8 cellular contexts compared by ENCODE assay signal in genomic region chr2:206556357-206556949, GRCh38.
DNase-seq lines count a peak whose midpoint lies in the region; ATAC-seq and TF ChIP-seq lines count a peak whose summit lies in the region.

No MANE protein-coding gene starts in this region.

- H3K27ac Mint-ChIP-seq in endothelial cell (ENCODE audit: unreplicated experiment) (no peak overlapping the region), progenitor cell of endocrine pancreas (no peak overlapping the region)

- POLR2A ChIA-PET in OCI-LY7 (lab: Charles Lee) = interaction anchor here (0.6 kb wide), 1 partner anchor 20 kb away, joined by 3 read pairs; no protein-coding TSS in a partner anchor

- no peaks in the 10 kb centered on the region for H3K4me1 ChIP-seq in OCI-LY7 (ENCODE audit: insufficient read depth, low read length, poor library complexity, severe bottlenecking)

- H2AFZ ChIP-seq in OCI-LY7 (ENCODE audit: low read length) = no peak overlapping the region

- CTCF ChIA-PET in OCI-LY7 (lab: Charles Lee; ENCODE audit: unreplicated experiment) = no interaction called here

- H3K4me3 ChIP-seq in OCI-LY7 (ENCODE audit: low read depth, low read length, poor library complexity, severe bottlenecking) = no peak overlapping the region
- no peak overlapping the region for H3K4me3 ChIP-seq in MG63

- DNase-seq in NCI-H2107 treated with DMSO at 0.1 percent for 48 hours (lab: John Stamatoyannopoulos, UW; ENCODE audit: unreplicated experiment) = peak; percentile 29
- no peak for DNase-seq in NCI-H2107 (lab: John Stamatoyannopoulos, UW)
- DNase-seq in OCI-LY7 (ENCODE audit: low spot score) = peak; percentile 28
- peak; percentile 11 for DNase-seq in endothelial cell (ENCODE audit: low spot score)
- DNase-seq in progenitor cell of endocrine pancreas (ENCODE audit: low spot score, unreplicated experiment) = no peak
- no peak for DNase-seq in MG63

- H3K27ac ChIP-seq in OCI-LY7 (ENCODE audit: low read depth, low read length, poor library complexity, severe bottlenecking) = no peak overlapping the region

- H3K4me2 ChIP-seq in OCI-LY7 (ENCODE audit: low read length) = no peak overlapping the region

- H3K36me3 Mint-ChIP-seq in endothelial cell (ENCODE audit: low read depth, unreplicated experiment) = no peaks in the 10 kb centered on the region
- H3K36me3 Mint-ChIP-seq in progenitor cell of endocrine pancreas (ENCODE audit: insufficient read depth) = no peaks in the 10 kb centered on the region

- no peaks in the 10 kb centered on the region for H3K9me2 ChIP-seq in OCI-LY7 (ENCODE audit: insufficient read depth, low read length)

- no peaks in the 10 kb centered on the region for H3K36me3 ChIP-seq in OCI-LY7 (ENCODE audit: insufficient read depth, low read length)
- no peaks in the 10 kb centered on the region for H3K36me3 ChIP-seq in MG63

- H3K4me1 Mint-ChIP-seq in endothelial cell (ENCODE audit: unreplicated experiment) (no peaks in the 10 kb centered on the region), progenitor cell of endocrine pancreas (ENCODE audit: low read depth) (no peaks in the 10 kb centered on the region)

- peak; percentile 73 for ATAC-seq in HG03354 (IDR thresholded peaks at IDR 0.05; ENCODE audit: poor library complexity, severe bottlenecking, unreplicated experiment)
- ATAC-seq in HG02759 (IDR thresholded peaks at IDR 0.05; ENCODE audit: unreplicated experiment) = no peak

- H3K9me3 ChIP-seq in OCI-LY7 (ENCODE audit: low read length) (no peaks in the 10 kb centered on the region), MG63 (no peaks in the 10 kb centered on the region)

- H3K4me3 Mint-ChIP-seq in endothelial cell (ENCODE audit: unreplicated experiment) (no peak overlapping the region), progenitor cell of endocrine pancreas (ENCODE audit: low read depth) (no peak overlapping the region)

- H3K27me3 Mint-ChIP-seq in endothelial cell (ENCODE audit: unreplicated experiment) (no peaks in the 10 kb centered on the region), progenitor cell of endocrine pancreas (no peaks in the 10 kb centered on the region)

- no peaks in the 10 kb centered on the region for H3K27me3 ChIP-seq in MG63

- intact Hi-C loops in OCI-LY7 (cut with micrococcal nuclease; ENCODE audit: unreplicated experiment) = no loop called here

- no peaks in the 10 kb centered on the region for H3K79me2 ChIP-seq in OCI-LY7 (ENCODE audit: insufficient read depth, low read depth, low read length)

- peak; percentile 82 for TF ChIP-seq CTCF in OCI-LY7 (conservative IDR thresholded peaks at IDR 0.05; ENCODE audit: low read length)
- peak; percentile 67 for TF ChIP-seq CTCF in endothelial cell (IDR thresholded peaks at IDR 0.05; ENCODE audit: unreplicated experiment)
- TF ChIP-seq CTCF in progenitor cell of endocrine pancreas (IDR thresholded peaks at IDR 0.05; ENCODE audit: unreplicated experiment) = peak; percentile 70

- H3K9me3 Mint-ChIP-seq in endothelial cell (ENCODE audit: unreplicated experiment) = no peaks in the 10 kb centered on the region
- H3K9me3 Mint-ChIP-seq in progenitor cell of endocrine pancreas (ENCODE audit: low read depth) = no peaks in the 10 kb centered on the region

- no peaks in the 10 kb centered on the region for H4K20me1 ChIP-seq in OCI-LY7 (ENCODE audit: insufficient read depth, low read length)

- BruUV-seq in OCI-LY7 (replicated peaks; lab: Mats Ljungman, UMichigan) = no TSS peak

Comparison
In these comparisons a context has a peak if more than half of its experiments do, and no peak if none do; other contexts are left out.
1. DNase-seq: peak in NCI-H2107 treated with DMSO at 0.1 percent for 48 hours (single experiment), OCI-LY7 (single experiment) and endothelial cell (single experiment); none in NCI-H2107 (single experiment), progenitor cell of endocrine pancreas (single experiment) and MG63 (single experiment).
2. Peak in every context shown above with its lines, with median percentiles within 50 percentile points of each other: CTCF ChIP-seq.